16 cellular contexts compared by ENCODE assay signal in genomic region chr1:231993968-231994455, GRCh38.
DNase-seq lines count a peak whose midpoint lies in the region; ATAC-seq, FAIRE-seq and TF ChIP-seq lines count a peak whose summit lies in the region.
"Had no signal": no experiment of that assay in that cellular context is flagged by ENCODE, and none has a peak within 500 bp of the region (broad histone marks: within the 10 kb centered on the region; RNA-seq: fewer than 3 reads in every experiment).

No MANE protein-coding gene starts in this region.

- H3K4me3 ChIP-seq in mammary epithelial cell (replicated peaks in 1 of 3; ENCODE audit: insufficient read depth in 1 of 3, low read depth in 2 of 3, low read length in 3 of 3) (no peak overlapping the region), mesenchymal stem cell (ENCODE audit: insufficient read depth in 1 of 2, low read depth in 1 of 2, low read length in 2 of 2) (peak overlapping the region in 1 of 2 experiments; percentile 36), small intestine (ENCODE audit: low read depth in 1 of 2, low read length in 2 of 2) (no peak overlapping the region), lower lobe of right lung (no peak overlapping the region), gastrocnemius medialis (no peak overlapping the region)
- H3K4me3 ChIP-seq: A549 had no signal

- no peak overlapping the region for H2BK15ac ChIP-seq in mesenchymal stem cell (ENCODE audit: low read depth, poor library complexity, severe bottlenecking)

- H2AK5ac ChIP-seq in mesenchymal stem cell (ENCODE audit: low read length, severe bottlenecking) = no peak overlapping the region

- H4K91ac ChIP-seq in mesenchymal stem cell (ENCODE audit: low read length) = no peak overlapping the region

- intact Hi-C loops in mammary epithelial cell (cut with micrococcal nuclease) (no loop called here), lower lobe of right lung (cut with DNase I) (no loop called here), gastrocnemius medialis (cut with DNase I; ENCODE audit: low total_unique reads) (no loop called here)

- H3K23ac ChIP-seq in mesenchymal stem cell (ENCODE audit: low read length in 2 of 2) = no peak overlapping the region

- ATAC-seq in esophagus mucosa (peak; percentile 77), lower lobe of right lung (no peak), gastrocnemius medialis (no peak)
- no peak for ATAC-seq in activated CD4-positive, CD25-positive, alpha-beta regulatory T cell treated with anti-CD3 and anti-CD28 coated beads, Interleukin-2, amount 50 U/mL, for 24 hours
- ATAC-seq: A549; CD8-positive, alpha-beta T cell; HepG2 had no signal

- H3K4ac ChIP-seq in mesenchymal stem cell (ENCODE audit: low read depth in 1 of 2, low read length in 2 of 2) = peak overlapping the region in 1 of 2 experiments; percentile 33

- in situ Hi-C loops in mammary epithelial cell (cut with MboI; ENCODE audit: low sequenced_read_pairs in 2 of 2) (no loop called here), gastrocnemius medialis (cut with MboI; ENCODE audit: low sequenced_read_pairs in 4 of 4) (no loop called here)

- DNase-seq in mammary epithelial cell (peak; percentile 14), mesenchymal stem cell (no peak), small intestine (peak; percentile 6), lower lobe of right lung (no peak), gastrocnemius medialis (no peak), ureter (ENCODE audit: low spot score) (no peak)
- DNase-seq: Caco-2; CD8-positive, alpha-beta T cell; DMS53; HCEC 1CT; HFFc6 had no signal

- no peak for TF ChIP-seq POLR2A in gastrocnemius medialis (IDR thresholded peaks at IDR 0.05)

- peaks cover 6% of the 10 kb centered on the region for H3K4me1 ChIP-seq in mammary epithelial cell (ENCODE audit: insufficient read depth, low read length)
- peaks cover 2% of the 10 kb centered on the region for H3K4me1 ChIP-seq in mesenchymal stem cell (ENCODE audit: control insufficient read depth, insufficient read depth, low read depth, low read length)
- H3K4me1 ChIP-seq in small intestine (ENCODE audit: control insufficient read depth in 2 of 2, insufficient read depth in 1 of 2, low read depth in 1 of 2, low read length in 1 of 2) = no peaks in the 10 kb centered on the region
- no peaks in the 10 kb centered on the region for H3K4me1 ChIP-seq in lower lobe of right lung
- H3K4me1 ChIP-seq in gastrocnemius medialis = no peaks in the 10 kb centered on the region
- H3K4me1 ChIP-seq: A549, Caco-2 had no signal

- peak overlapping the region; percentile 68 for H2AFZ ChIP-seq in mammary epithelial cell (ENCODE audit: low read depth, low read length)
- no peak overlapping the region for H2AFZ ChIP-seq in mesenchymal stem cell (ENCODE audit: low read depth, low read length)

- CTCF ChIA-PET in mammary epithelial cell (lab: Charles Lee; ENCODE audit: low non-redundant PET) = no interaction called here

- H4K8ac ChIP-seq in mesenchymal stem cell (ENCODE audit: low read length) = peak overlapping the region; percentile 64

- no peaks in the 10 kb centered on the region for H3K36me3 ChIP-seq in mammary epithelial cell (ENCODE audit: insufficient read depth, low read length)
- H3K36me3 ChIP-seq in mesenchymal stem cell (ENCODE audit: control insufficient read depth in 1 of 2, insufficient read depth in 2 of 2, low read depth in 1 of 2, low read length in 2 of 2) = no peaks in the 10 kb centered on the region
- H3K36me3 ChIP-seq in small intestine (ENCODE audit: control insufficient read depth in 2 of 2, insufficient read depth in 2 of 2, low read length in 2 of 2) = no peaks in the 10 kb centered on the region
- no peaks in the 10 kb centered on the region for H3K36me3 ChIP-seq in lower lobe of right lung
- no peaks in the 10 kb centered on the region for H3K36me3 ChIP-seq in gastrocnemius medialis

- H3K18ac ChIP-seq in mesenchymal stem cell (ENCODE audit: low read depth in 1 of 2, low read length in 2 of 2) = peak overlapping the region in 1 of 2 experiments; percentile 21

- H3K4me2 ChIP-seq in mammary epithelial cell (ENCODE audit: insufficient read depth, low read depth, low read length) (no peak overlapping the region), mesenchymal stem cell (ENCODE audit: low read length, poor library complexity, severe bottlenecking) (no peak overlapping the region)
- H3K4me2 ChIP-seq: A549 had no signal

- H2BK12ac ChIP-seq in mesenchymal stem cell (ENCODE audit: low read length in 2 of 2) = no peak overlapping the region

- H2BK5ac ChIP-seq in mesenchymal stem cell (ENCODE audit: low read depth, low read length, poor library complexity, severe bottlenecking) = no peak overlapping the region

- dilution Hi-C loops in mammary epithelial cell (cut with HindIII; ENCODE audit: low sequenced_read_pairs) = no loop called here

- H3K27ac ChIP-seq in mammary epithelial cell (ENCODE audit: insufficient read depth, low read depth, low read length) (no peak overlapping the region), mesenchymal stem cell (ENCODE audit: low read length, poor library complexity, severe bottlenecking) (no peak overlapping the region), small intestine (ENCODE audit: low read depth in 1 of 2, low read length in 1 of 2) (no peak overlapping the region), lower lobe of right lung (no peak overlapping the region), gastrocnemius medialis (no peak overlapping the region)
- H3K27ac ChIP-seq: A549 had no signal

- H3K27me3 ChIP-seq in mammary epithelial cell (ENCODE audit: insufficient read depth, low read length) (no peaks in the 10 kb centered on the region), mesenchymal stem cell (ENCODE audit: control insufficient read depth in 1 of 2, insufficient read depth in 1 of 2, low read length in 2 of 2) (no peaks in the 10 kb centered on the region), small intestine (ENCODE audit: control insufficient read depth in 2 of 2, insufficient read depth in 2 of 2, low read length in 2 of 2) (no peaks in the 10 kb centered on the region), lower lobe of right lung (ENCODE audit: low read depth) (no peaks in the 10 kb centered on the region), gastrocnemius medialis (no peaks in the 10 kb centered on the region)

- 0% methylated on average over 2 of the region's 2 CpGs for WGBS in mammary epithelial cell (ENCODE audit: low coverage, missing lambda C conversion rate)
- WGBS in mesenchymal stem cell = 91% methylated on average over 2 of the region's 2 CpGs
- WGBS in small intestine, 3 donors = 21 to 61% (median 27%) methylated on average over 2 of the region's 2 CpGs

- H3K9me3 ChIP-seq in mammary epithelial cell (replicated peaks; ENCODE audit: insufficient read depth, low read length) (no peaks in the 10 kb centered on the region), mesenchymal stem cell (ENCODE audit: control insufficient read depth, low read length) (no peaks in the 10 kb centered on the region), small intestine (ENCODE audit: control insufficient read depth, low read depth) (no peaks in the 10 kb centered on the region), lower lobe of right lung (no peaks in the 10 kb centered on the region), gastrocnemius medialis (no peaks in the 10 kb centered on the region)
- H3K9me3 ChIP-seq: A549, Caco-2 had no signal

- FAIRE-seq in small intestine (lab: Jason Lieb, UNC) = no peak
- FAIRE-seq: A549, HepG2, HTR-8/SVneo had no signal

- no TSS peak for BruUV-seq in mammary epithelial cell (replicated peaks; lab: Mats Ljungman, UMichigan)

- H3K14ac ChIP-seq in mesenchymal stem cell (ENCODE audit: low read length in 2 of 2) = peak overlapping the region in 1 of 2 experiments; percentile 18

- no peaks in the 10 kb centered on the region for H3K79me2 ChIP-seq in mammary epithelial cell (ENCODE audit: insufficient read depth, low read length)

- no peak overlapping the region for H2BK120ac ChIP-seq in mesenchymal stem cell (ENCODE audit: low read depth, low read length)

- H3K9ac ChIP-seq in mammary epithelial cell (ENCODE audit: insufficient read depth, low read length) (no peak overlapping the region), mesenchymal stem cell (ENCODE audit: low read length) (no peak overlapping the region)

- no peak for TF ChIP-seq CTCF in mammary epithelial cell (conservative IDR thresholded peaks at IDR 0.05 in 1 of 2, IDR thresholded peaks at IDR 0.05 in 1 of 2; ENCODE audit: extremely low read depth in 1 of 2, insufficient read depth in 1 of 2, low read depth in 1 of 2, low read length in 2 of 2)
- no peak for TF ChIP-seq CTCF in lower lobe of right lung (IDR thresholded peaks at IDR 0.05)
- TF ChIP-seq CTCF in gastrocnemius medialis (IDR thresholded peaks at IDR 0.05 in 4 of 5, conservative IDR thresholded peaks at IDR 0.05 in 1 of 5) = no peak

- no peaks in the 10 kb centered on the region for H4K20me1 ChIP-seq in mammary epithelial cell (ENCODE audit: insufficient read depth, low read length)

- peaks cover 10% of the 10 kb centered on the region for H3K79me1 ChIP-seq in mesenchymal stem cell (replicated peaks; ENCODE audit: low read length, poor library complexity, severe bottlenecking)

Comparison
In these comparisons a context has a peak if more than half of its experiments do, and no peak if none do; other contexts are left out.
1. DNase-seq: peak in mammary epithelial cell (single experiment) and small intestine (single experiment); none in mesenchymal stem cell (single experiment), lower lobe of right lung (single experiment), gastrocnemius medialis (0 of 2) and ureter (single experiment).